In the genomic region with DNA sequence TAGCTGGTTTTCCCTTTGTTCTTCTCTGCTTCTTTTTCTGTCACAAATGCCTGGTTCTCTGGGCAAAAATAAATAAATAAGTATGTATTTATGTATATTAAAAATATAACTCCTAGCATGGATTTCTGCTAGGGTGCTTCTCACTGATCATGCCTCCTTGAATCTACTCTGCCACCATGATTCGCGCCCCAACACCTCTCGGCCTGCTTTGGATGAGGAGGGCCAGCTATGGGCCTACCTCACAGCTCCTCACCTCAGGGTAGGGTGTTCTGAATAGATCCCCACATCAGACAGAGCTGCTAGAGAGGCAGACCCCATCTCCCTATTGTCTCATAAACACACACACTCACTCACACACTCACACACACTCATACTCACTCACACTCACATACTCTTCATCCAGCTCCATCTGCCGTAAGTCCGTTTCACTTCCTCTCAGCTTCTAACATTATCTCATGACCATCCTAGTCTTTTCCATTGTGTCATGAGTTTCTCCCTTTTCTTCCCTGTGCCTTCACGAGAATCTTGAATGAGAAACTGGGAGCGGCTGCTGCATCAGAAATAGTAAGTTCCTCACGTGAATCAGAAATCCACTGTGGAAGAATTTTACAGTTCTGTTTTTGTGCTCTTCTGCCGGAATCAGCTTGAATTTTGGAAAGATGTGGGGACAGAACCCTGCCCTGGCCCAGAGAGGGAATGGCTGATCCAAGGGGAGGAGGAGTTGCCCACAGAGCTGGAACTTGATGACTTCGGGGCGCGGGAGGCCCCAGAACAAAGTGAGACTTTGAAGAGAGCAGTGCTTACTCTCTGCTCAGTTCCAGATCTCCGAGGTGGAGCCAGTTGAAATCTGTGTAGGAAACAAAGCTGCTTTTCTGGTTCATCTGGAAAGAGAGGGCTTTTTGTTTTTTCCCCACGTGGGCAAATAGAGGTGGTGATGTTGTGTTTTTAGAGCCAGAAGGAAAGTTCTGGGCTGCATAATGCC, we compare ENCODE assay signal across 10 cellular contexts. TPM values are rescaled to one million over a fixed set of nuclear protein-coding genes. Genes with fewer than 3 reads are reported as not detected.
DNase-seq lines count a peak whose midpoint lies in the region; ATAC-seq and TF ChIP-seq lines count a peak whose summit lies in the region.
"Had no signal": no experiment of that assay in that cellular context is flagged by ENCODE, and none has a peak within 500 bp of the region (broad histone marks: within the 10 kb centered on the region; RNA-seq: fewer than 3 reads in every experiment).

No MANE protein-coding gene starts in this region.

- 86 to 89% methylated on average over 14 of the region's 14 CpGs for WGBS in aorta, 2 donors

- H3K36me3 ChIP-seq in aorta (ENCODE audit: control insufficient read depth in 1 of 2, insufficient read depth in 2 of 2, low read length in 1 of 2) = no peaks in the 10 kb centered on the region

- no peaks in the 10 kb centered on the region for H3K27me3 ChIP-seq in aorta (ENCODE audit: control insufficient read depth in 1 of 2, insufficient read depth in 2 of 2, low read length in 1 of 2)
- no peaks in the 10 kb centered on the region for H3K27me3 ChIP-seq in CD4-positive, alpha-beta T cell (ENCODE audit: control insufficient read depth, insufficient read depth, low read length)

- peaks cover 2 to 9% of the 10 kb centered on the region in 2 donors for H3K4me1 ChIP-seq in aorta (ENCODE audit: control insufficient read depth in 1 of 2, insufficient read depth in 2 of 2, low read length in 2 of 2)

- H3K36me3 Mint-ChIP-seq in neural crest cell (ENCODE audit: low read depth) = no peaks in the 10 kb centered on the region
- H3K36me3 Mint-ChIP-seq in CD4-positive, alpha-beta T cell (ENCODE audit: low read depth) = no peaks in the 10 kb centered on the region

- H3K9me3 ChIP-seq in aorta (ENCODE audit: control insufficient read depth, low read length) = no peaks in the 10 kb centered on the region
- H3K9me3 ChIP-seq in CD4-positive, alpha-beta T cell (ENCODE audit: control insufficient read depth, low read length) = no peaks in the 10 kb centered on the region

- POLR2A ChIA-PET in CD4-positive, alpha-beta T cell (lab: Charles Lee) = no interaction called here

- no peak overlapping the region for H3K4me3 Mint-ChIP-seq in neural crest cell
- H3K4me3 Mint-ChIP-seq in CD4-positive, alpha-beta T cell = no peak overlapping the region
- H3K4me3 Mint-ChIP-seq: activated T-cell treated with anti-CD3 and anti-CD28 coated beads, Interleukin-2, amount 50 U/mL, for 24 hours had no signal

- no peaks in the 10 kb centered on the region for H3K9me3 Mint-ChIP-seq in neural crest cell
- no peaks in the 10 kb centered on the region for H3K9me3 Mint-ChIP-seq in CD4-positive, alpha-beta T cell
- H3K9me3 Mint-ChIP-seq: activated T-cell treated with anti-CD3 and anti-CD28 coated beads, Interleukin-2, amount 50 U/mL, for 24 hours had no signal

- no peak for TF ChIP-seq CTCF in fibroblast of the aortic adventitia (IDR thresholded peaks at IDR 0.05; ENCODE audit: insufficient read depth, low read length)
- no peak for TF ChIP-seq CTCF in neural crest cell (conservative IDR thresholded peaks at IDR 0.05)
- no peak for TF ChIP-seq CTCF in CD4-positive, alpha-beta T cell (IDR thresholded peaks at IDR 0.05)

- peak overlapping the region in 1 of 2 donors; percentile 2 for H3K27ac ChIP-seq in aorta (ENCODE audit: low read depth in 1 of 2, low read length in 2 of 2)
- no peak overlapping the region for H3K27ac ChIP-seq in CD4-positive, alpha-beta T cell (ENCODE audit: low read depth, low read length)

- H3K4me1 Mint-ChIP-seq in neural crest cell = peaks cover 8% of the 10 kb centered on the region
- peaks cover 22% of the 10 kb centered on the region for H3K4me1 Mint-ChIP-seq in CD4-positive, alpha-beta T cell (ENCODE audit: low read depth)

- peak overlapping the region; percentile 69 for H3K27ac Mint-ChIP-seq in neural crest cell (ENCODE audit: unreplicated experiment)
- H3K27ac Mint-ChIP-seq in CD4-positive, alpha-beta T cell = no peak overlapping the region
- H3K27ac Mint-ChIP-seq: activated T-cell treated with anti-CD3 and anti-CD28 coated beads, Interleukin-2, amount 50 U/mL, for 24 hours had no signal

- ATAC-seq in Right ventricle myocardium inferior = peak; percentile 70
- peak; percentile 66 for ATAC-seq in aorta (ENCODE audit: low FRiP score)
- no peak for ATAC-seq in CD4-positive, alpha-beta T cell (ENCODE audit: poor library complexity)

- H3K27me3 Mint-ChIP-seq in neural crest cell (ENCODE audit: low read depth) = no peaks in the 10 kb centered on the region
- no peaks in the 10 kb centered on the region for H3K27me3 Mint-ChIP-seq in CD4-positive, alpha-beta T cell
- H3K27me3 Mint-ChIP-seq: activated T-cell treated with anti-CD3 and anti-CD28 coated beads, Interleukin-2, amount 50 U/mL, for 24 hours had no signal

- CTCF ChIA-PET in CD4-positive, alpha-beta T cell (lab: Charles Lee) = interaction anchor here (0.7 to 1.5 kb wide), 2 partner anchors 35 to 38 kb away, joined by 3 to 5 read pairs; no protein-coding TSS in a partner anchor

- DNase-seq in Right ventricle myocardium inferior (ENCODE audit: missing footprints) (no peak), cardiac septum (ENCODE audit: low spot score) (no peak), fibroblast of the aortic adventitia (ENCODE audit: low read depth) (peak; percentile 52), neural crest cell (ENCODE audit: low read depth, low spot score) (no peak), aorta (no peak), retina (no peak), NOMO-1 treated with dmso at 0.1 percent for 144 hours (lab: John Stamatoyannopoulos, UW; ENCODE audit: unreplicated experiment) (no peak)
- DNase-seq in CD4-positive, alpha-beta T cell = no peak
- DNase-seq: activated T-cell treated with anti-CD3 and anti-CD28 coated beads, Interleukin-2, amount 50 U/mL, for 24 hours; H7 had no signal

- intact Hi-C loops in Right ventricle myocardium inferior (cut with DNase I) (no loop called here), cardiac septum (cut with DNase I) (no loop called here), aorta (cut with DNase I) (no loop called here)
- intact Hi-C loops in CD4-positive, alpha-beta T cell (cut with DNase I, micrococcal nuclease) = no loop called here

- H3K4me3 ChIP-seq in fibroblast of the aortic adventitia (ENCODE audit: low read depth, low read length) (no peak overlapping the region), aorta (ENCODE audit: low read length in 2 of 2) (no peak overlapping the region)

RNA-seq across cellular contexts. Expression of a gene that starts 20.9 kb away (rescaled TPM):
- 27.5 TPM for total RNA-seq in Right ventricle myocardium inferior
- 39.7 TPM for total RNA-seq in cardiac septum
- total RNA-seq in fibroblast of the aortic adventitia (ENCODE audit: low replicate concordance) = 36.9 and 101 TPM in 2 replicates
- 4.9 and 6.6 TPM in 2 replicates for total RNA-seq in neural crest cell
- total RNA-seq in aorta = 100 to 1,000 TPM in 1 of 2 donors, 10 to 100 TPM in 1; 94.6 to 120 TPM
- polyA plus RNA-seq in aorta = 10 to 100 TPM; 73.0 to 89.8 TPM
- 1 to 10 TPM; 4.0 to 5.3 TPM for total RNA-seq in CD4-positive, alpha-beta T cell
